In genomic region chr7:43018446-43018845, GRCh38 we compare ENCODE assay signal across 33 cellular contexts.
DNase-seq lines count a peak whose midpoint lies in the region; TF ChIP-seq lines count a peak whose summit lies in the region.
"Had no signal": no experiment of that assay in that cellular context is flagged by ENCODE, and none has a peak within 500 bp of the region (broad histone marks: within the 10 kb centered on the region; RNA-seq: fewer than 3 reads in every experiment).

No MANE protein-coding gene starts in this region.

- TF ChIP-seq EP300 in suprapubic skin (IDR thresholded peaks at IDR 0.05), result no peak

- H3K79me2 ChIP-seq in GM23248 (ENCODE audit: insufficient read depth), result no peaks in the 10 kb centered on the region
- no peaks in the 10 kb centered on the region for H3K79me2 ChIP-seq in mammary epithelial cell (ENCODE audit: insufficient read depth, low read length)

- no peaks in the 10 kb centered on the region for H3K4me1 ChIP-seq in GM23248 (ENCODE audit: insufficient read depth)
- H3K4me1 ChIP-seq in mammary epithelial cell (ENCODE audit: insufficient read depth, low read length), result no peaks in the 10 kb centered on the region
- no peaks in the 10 kb centered on the region for H3K4me1 ChIP-seq in suprapubic skin
- H3K4me1 ChIP-seq in CD8-positive, alpha-beta memory T cell (ENCODE audit: insufficient read depth, low read length), result no peaks in the 10 kb centered on the region
- H3K4me1 ChIP-seq: right atrium auricular region had no signal

- TF ChIP-seq CTCF in mammary epithelial cell (conservative IDR thresholded peaks at IDR 0.05 in 1 of 2, IDR thresholded peaks at IDR 0.05 in 1 of 2; ENCODE audit: extremely low read depth in 1 of 2, insufficient read depth in 1 of 2, low read depth in 1 of 2, low read length in 2 of 2), result no peak
- no peak for TF ChIP-seq CTCF in suprapubic skin (IDR thresholded peaks at IDR 0.05)

- H3K9ac ChIP-seq in GM23248 (no peak overlapping the region), mammary epithelial cell (ENCODE audit: insufficient read depth, low read length) (no peak overlapping the region)

- H3K27ac Mint-ChIP-seq in CD8-positive, alpha-beta memory T cell, result no peak overlapping the region
- H3K27ac Mint-ChIP-seq: activated CD4-positive, alpha-beta memory T cell treated with anti-CD3 and anti-CD28 coated beads, Interleukin-2, amount 10 ng/mL, durations not matched to agents 7 days and 5 days; activated T-helper 17 cell treated with anti-CD3 and anti-CD28 coated beads, Interleukin-2, amount 50 U/mL, for 72 hours; GM23338; IgD-negative memory B cell; stimulated activated effector memory CD8-positive, alpha-beta T cell treated with anti-CD3 and anti-CD28 coated beads, Interleukin-12 subunit alpha, Interleukin-12 subunit beta, amount 100 ng/mL, for 72 hours had no signal

- H3K27ac ChIP-seq in GM23248, result no peak overlapping the region
- no peak overlapping the region for H3K27ac ChIP-seq in mammary epithelial cell (ENCODE audit: insufficient read depth, low read depth, low read length)
- H3K27ac ChIP-seq in suprapubic skin, result no peak overlapping the region
- no peak overlapping the region for H3K27ac ChIP-seq in CD8-positive, alpha-beta memory T cell (ENCODE audit: low read depth, low read length)
- H3K27ac ChIP-seq: ovary, right atrium auricular region had no signal

- CTCF ChIA-PET in mammary epithelial cell (lab: Charles Lee; ENCODE audit: low non-redundant PET), result no interaction called here
- CTCF ChIA-PET in CD8-positive, alpha-beta memory T cell (lab: Charles Lee), result no interaction called here

- H4K20me1 ChIP-seq in GM23248 (ENCODE audit: insufficient read depth), result no peaks in the 10 kb centered on the region
- H4K20me1 ChIP-seq in mammary epithelial cell (ENCODE audit: insufficient read depth, low read length), result no peaks in the 10 kb centered on the region

- H3K9me3 Mint-ChIP-seq in CD8-positive, alpha-beta memory T cell, result no peaks in the 10 kb centered on the region
- H3K9me3 Mint-ChIP-seq: activated CD4-positive, alpha-beta memory T cell treated with anti-CD3 and anti-CD28 coated beads, Interleukin-2, amount 10 ng/mL, durations not matched to agents 7 days and 5 days; central memory CD8-positive, alpha-beta T cell; GM23338; stimulated activated effector memory CD8-positive, alpha-beta T cell treated with anti-CD3 and anti-CD28 coated beads, Interleukin-12 subunit alpha, Interleukin-12 subunit beta, amount 100 ng/mL, for 72 hours had no signal

- H3K36me3 ChIP-seq in GM23248 (ENCODE audit: low read depth) (no peaks in the 10 kb centered on the region), mammary epithelial cell (ENCODE audit: insufficient read depth, low read length) (no peaks in the 10 kb centered on the region), suprapubic skin (no peaks in the 10 kb centered on the region)
- no peaks in the 10 kb centered on the region for H3K36me3 ChIP-seq in CD8-positive, alpha-beta memory T cell (ENCODE audit: insufficient read depth, low read length)
- H3K36me3 ChIP-seq: ovary, right atrium auricular region had no signal

- dilution Hi-C loops in mammary epithelial cell (cut with HindIII; ENCODE audit: low sequenced_read_pairs), result no loop called here

- H3K9me3 ChIP-seq in GM23248 (ENCODE audit: low read depth), result no peaks in the 10 kb centered on the region
- no peaks in the 10 kb centered on the region for H3K9me3 ChIP-seq in mammary epithelial cell (replicated peaks; ENCODE audit: insufficient read depth, low read length)
- no peaks in the 10 kb centered on the region for H3K9me3 ChIP-seq in suprapubic skin
- H3K9me3 ChIP-seq in CD8-positive, alpha-beta memory T cell (ENCODE audit: low read length), result no peaks in the 10 kb centered on the region
- H3K9me3 ChIP-seq: ovary, right atrium auricular region had no signal

- H3K36me3 Mint-ChIP-seq in CD8-positive, alpha-beta memory T cell, result no peaks in the 10 kb centered on the region
- H3K36me3 Mint-ChIP-seq: IgD-negative memory B cell; stimulated activated effector memory CD8-positive, alpha-beta T cell treated with anti-CD3 and anti-CD28 coated beads, Interleukin-12 subunit alpha, Interleukin-12 subunit beta, amount 100 ng/mL, for 72 hours had no signal

- 0 out of 2 replicates have a peak, but pooled peaks cover 4% of the 10 kb centered on the region for H3F3A ChIP-seq in GM23248 (ENCODE audit: insufficient read depth)

- 32 to 36% methylated on average over 4 of the region's 4 CpGs for WGBS in GM23248 (ENCODE audit: low coverage in 1 of 2, low lambda C conversion rate in 2 of 2, missing lambda C conversion rate in 2 of 2), 2 experiments
- 0% methylated on average over 1 of the region's 4 CpGs for WGBS in mammary epithelial cell (ENCODE audit: low coverage, missing lambda C conversion rate)
- 54% methylated on average over 4 of the region's 4 CpGs for WGBS in suprapubic skin

- no peaks in the 10 kb centered on the region for H3K4me1 Mint-ChIP-seq in CD8-positive, alpha-beta memory T cell
- H3K4me1 Mint-ChIP-seq: activated CD4-positive, alpha-beta memory T cell treated with anti-CD3 and anti-CD28 coated beads, Interleukin-2, amount 10 ng/mL, durations not matched to agents 7 days and 5 days; activated T-helper 17 cell treated with anti-CD3 and anti-CD28 coated beads, Interleukin-2, amount 50 U/mL, for 72 hours; central memory CD8-positive, alpha-beta T cell; stimulated activated effector memory CD8-positive, alpha-beta T cell treated with anti-CD3 and anti-CD28 coated beads, Interleukin-12 subunit alpha, Interleukin-12 subunit beta, amount 100 ng/mL, for 72 hours had no signal

- H3K4me3 ChIP-seq in GM23248, result no peak overlapping the region
- H3K4me3 ChIP-seq in mammary epithelial cell (replicated peaks in 1 of 3; ENCODE audit: insufficient read depth in 1 of 3, low read depth in 2 of 3, low read length in 3 of 3), result no peak overlapping the region
- H3K4me3 ChIP-seq in suprapubic skin, result no peak overlapping the region
- no peak overlapping the region for H3K4me3 ChIP-seq in CD8-positive, alpha-beta memory T cell (ENCODE audit: low read length)
- H3K4me3 ChIP-seq: GM12878, GM23338, ovary, right atrium auricular region, smooth muscle cell had no signal

- no peak for TF ChIP-seq POLR2A in suprapubic skin (IDR thresholded peaks at IDR 0.05)

- peaks cover 13 to 30% of the 10 kb centered on the region in 2 donors for H3K27me3 Mint-ChIP-seq in CD8-positive, alpha-beta memory T cell

- H2AFZ ChIP-seq in GM23248 (no peak overlapping the region), mammary epithelial cell (ENCODE audit: low read depth, low read length) (no peak overlapping the region)
- H2AFZ ChIP-seq: GM23338 had no signal

- POLR2A ChIA-PET in CD8-positive, alpha-beta memory T cell (lab: Charles Lee), result no interaction called here

- no peak overlapping the region for H3K4me2 ChIP-seq in GM23248 (ENCODE audit: unreplicated experiment)
- H3K4me2 ChIP-seq in mammary epithelial cell (ENCODE audit: insufficient read depth, low read depth, low read length), result no peak overlapping the region
- H3K4me2 ChIP-seq: GM23338, smooth muscle cell had no signal

- BruUV-seq in mammary epithelial cell (replicated peaks; lab: Mats Ljungman, UMichigan), result no TSS peak

- intact Hi-C loops in mammary epithelial cell (cut with micrococcal nuclease), result no loop called here

- no peaks in the 10 kb centered on the region for H3K27me3 ChIP-seq in GM23248 (replicated peaks; ENCODE audit: insufficient read depth)
- H3K27me3 ChIP-seq in mammary epithelial cell (ENCODE audit: insufficient read depth, low read length), result no peaks in the 10 kb centered on the region
- H3K27me3 ChIP-seq in suprapubic skin, result no peaks in the 10 kb centered on the region
- H3K27me3 ChIP-seq in CD8-positive, alpha-beta memory T cell (ENCODE audit: insufficient read depth, low read length, poor library complexity, severe bottlenecking), result peaks cover 4% of the 10 kb centered on the region
- H3K27me3 ChIP-seq: ovary, right atrium auricular region had no signal

- in situ Hi-C loops in GM23248 (cut with MboI) (no loop called here), mammary epithelial cell (cut with MboI; ENCODE audit: low sequenced_read_pairs in 2 of 2) (no loop called here)

- H3K9me2 ChIP-seq in GM23248 (ENCODE audit: insufficient read depth), result no peaks in the 10 kb centered on the region

- DNase-seq in GM23248, result peak; percentile 72
- peak; percentile 12 for DNase-seq in NCI-H226
- DNase-seq in mammary epithelial cell, result peak; percentile 90
- peak; percentile 11 for DNase-seq in iris pigment epithelial cell (ENCODE audit: low read depth)
- DNase-seq in superior temporal gyrus (ENCODE audit: extremely low spot score), result no peak
- DNase-seq in suprapubic skin (ENCODE audit: low spot score in 2 of 2), result no peak
- no peak for DNase-seq in middle frontal gyrus (ENCODE audit: extremely low spot score, low spot score)
- no peak for DNase-seq in CD8-positive, alpha-beta memory T cell
- DNase-seq: activated CD4-positive, alpha-beta memory T cell treated with anti-CD3 and anti-CD28 coated beads, Interleukin-2, amount 10 ng/mL, durations not matched to agents 7 days and 5 days; activated CD4-positive, alpha-beta T cell treated with anti-CD3 and anti-CD28 coated beads for 1 hour; activated CD8-positive, alpha-beta memory T cell treated with anti-CD3 and anti-CD28 coated beads, Interleukin-2, amount 50 U/mL, for 48 hours; activated naive CD4-positive, alpha-beta T cell treated with anti-CD3 and anti-CD28 coated beads, Interleukin-2, amount 50 U/mL, for 16 hours; amygdala; C1 segment of cervical spinal cord; Calu3; DND-41; head of caudate nucleus; NCI-H1105 treated with DMSO at 0.1 percent for 48 hours; NCI-H2029; NCI-H2227 treated with DMSO at 0.1 percent for 48 hours; NCI-H748 treated with DMSO at 0.1 percent for 48 hours; ovary; stimulated activated CD4-positive, alpha-beta T cell treated with anti-CD3 and anti-CD28 coated beads, Interleukin-4, amount 100 ng/mL, for 1 hour; substantia nigra; T-helper 2 cell had no signal

- no peak overlapping the region for H3K4me3 Mint-ChIP-seq in CD8-positive, alpha-beta memory T cell
- H3K4me3 Mint-ChIP-seq: activated CD4-positive, alpha-beta memory T cell treated with anti-CD3 and anti-CD28 coated beads, Interleukin-2, amount 10 ng/mL, durations not matched to agents 7 days and 5 days; activated T-helper 17 cell treated with anti-CD3 and anti-CD28 coated beads, Interleukin-2, amount 50 U/mL, for 72 hours; central memory CD8-positive, alpha-beta T cell; GM23338; IgD-negative memory B cell; stimulated activated effector memory CD8-positive, alpha-beta T cell treated with anti-CD3 and anti-CD28 coated beads, Interleukin-12 subunit alpha, Interleukin-12 subunit beta, amount 100 ng/mL, for 72 hours had no signal

Comparison
In these comparisons a context has a peak if more than half of its experiments do, and no peak if none do; other contexts are left out.
1. DNase-seq: peak in GM23248 (single experiment), NCI-H226 (single experiment), mammary epithelial cell (single experiment) and iris pigment epithelial cell (single experiment); none in superior temporal gyrus (single experiment), suprapubic skin (0 of 2), middle frontal gyrus (single experiment) and CD8-positive, alpha-beta memory T cell (0 of 5).